25 cellular contexts compared by ENCODE assay signal in the genomic region with DNA sequence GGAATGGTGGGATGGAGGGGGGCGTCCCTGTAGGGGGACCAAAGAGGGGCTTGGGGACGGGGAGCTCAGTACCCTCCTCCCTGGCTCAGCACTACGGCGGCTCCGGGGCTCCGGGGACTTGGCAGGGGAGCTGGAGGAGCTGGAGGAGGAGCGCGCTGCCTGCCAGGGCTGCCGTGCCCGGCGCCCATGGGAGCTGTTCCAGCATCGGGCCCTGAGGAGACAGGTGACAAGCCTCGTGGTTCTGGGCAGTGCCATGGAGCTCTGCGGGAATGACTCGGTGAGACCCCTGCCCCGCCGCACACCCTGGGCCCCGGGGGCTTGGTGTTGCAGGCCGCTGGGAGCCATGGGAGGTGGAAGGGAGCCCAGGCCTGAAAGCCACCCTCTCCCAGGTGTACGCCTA. TPM values are rescaled to one million over a fixed set of nuclear protein-coding genes. Genes with fewer than 3 reads are reported as not detected.
DNase-seq lines count a peak whose midpoint lies in the region; ATAC-seq, FAIRE-seq and TF ChIP-seq lines count a peak whose summit lies in the region.
"Had no signal": no experiment of that assay in that cellular context is flagged by ENCODE, and none has a peak within 500 bp of the region (broad histone marks: within the 10 kb centered on the region; RNA-seq: fewer than 3 reads in every experiment).

No MANE protein-coding gene starts in this region.

- no peak overlapping the region for H2BK120ac ChIP-seq in H1 (replicated peaks; ENCODE audit: low read depth, low read length)

- H4K8ac ChIP-seq in H1 (ENCODE audit: extremely low read depth, insufficient read depth, low read length) = peak overlapping the region; percentile 68; the same call in 1 of the 2 replicates

- no peak overlapping the region for H3K18ac ChIP-seq in H1 (ENCODE audit: extremely low read depth, low read length)

- H3K4me2 ChIP-seq in H1 (ENCODE audit: insufficient read depth in 1 of 2, low read depth in 2 of 2, low read length in 2 of 2) = no peak overlapping the region
- H3K4me2 ChIP-seq: BLaER1 treated with 17β-estradiol and CSF1 and Interleukin-3, amounts not matched to agents 10 nM and 100 nM had no signal

- CTCF ChIA-PET in H1 (lab: Charles Lee; ENCODE audit: partially characterized antibody) = interaction anchor here (0.9 to 1.1 kb wide), 2 partner anchors 11 to 47 kb away, joined by 3 to 5 read pairs; a partner anchor contains a TSS

- no peak overlapping the region for H3K23ac ChIP-seq in H1 (ENCODE audit: insufficient read length)

- H3K79me1 ChIP-seq in H1 (ENCODE audit: low read depth, low read length) = no peaks in the 10 kb centered on the region

- TF ChIP-seq EP300 in H1 (IDR thresholded peaks at IDR 0.05; ENCODE audit: borderline replicate concordance in 1 of 2, low read depth in 2 of 2, low read length in 2 of 2) = no peak

- H4K5ac ChIP-seq in H1 (ENCODE audit: insufficient read length, low read depth, low read length) = no peak overlapping the region

- no peak overlapping the region for H3K9ac ChIP-seq in H1 (replicated peaks in 1 of 4; ENCODE audit: extremely low read depth in 1 of 4, low read depth in 3 of 4, low read length in 3 of 4)
- H3K9ac ChIP-seq: BLaER1 treated with 17β-estradiol and CSF1 and Interleukin-3, amounts not matched to agents 10 nM and 100 nM; GM23248 had no signal

- no peak for TF ChIP-seq CTCF in natural killer cell (IDR thresholded peaks at IDR 0.05)
- no peak for TF ChIP-seq CTCF in H1 (IDR thresholded peaks at IDR 0.05; ENCODE audit: control extremely low read depth in 1 of 3, insufficient read depth in 1 of 3, low read depth in 1 of 3, low read length in 3 of 3)
- no peak for TF ChIP-seq CTCF in progenitor cell of endocrine pancreas (IDR thresholded peaks at IDR 0.05; ENCODE audit: unreplicated experiment)

- no peaks in the 10 kb centered on the region for H3K4me1 Mint-ChIP-seq in natural killer cell treated with Interleukin-12 subunit alpha and Interleukin-12 subunit beta and Interleukin-15 and Interleukin-18, amount 100 ng/mL, for 72 hours (ENCODE audit: low read depth in 2 of 2)
- H3K4me1 Mint-ChIP-seq in natural killer cell (no peaks in the 10 kb centered on the region), progenitor cell of endocrine pancreas (ENCODE audit: low read depth) (no peaks in the 10 kb centered on the region)

- no peaks in the 10 kb centered on the region for H3K9me3 ChIP-seq in H1 (ENCODE audit: insufficient read depth in 2 of 2, low read depth in 1 of 2, low read length in 1 of 2)
- H3K9me3 ChIP-seq in effector memory CD4-positive, alpha-beta T cell (ENCODE audit: control insufficient read depth, low read length) = no peaks in the 10 kb centered on the region

- no peaks in the 10 kb centered on the region for H3K23me2 ChIP-seq in H1 (ENCODE audit: low read depth, low read length)

- H2BK5ac ChIP-seq in H1 (ENCODE audit: low read depth, low read length) = no peak overlapping the region

- ATAC-seq in natural killer cell treated with Interleukin-12 subunit alpha and Interleukin-12 subunit beta and Interleukin-15 and Interleukin-18, amount 100 ng/mL, for 72 hours = no peak
- ATAC-seq in natural killer cell (no peak), HG03039 (IDR thresholded peaks at IDR 0.05; ENCODE audit: unreplicated experiment) (no peak)
- ATAC-seq: PC-3 had no signal

- no peak overlapping the region for H2BK12ac ChIP-seq in H1 (ENCODE audit: low read depth, low read length)

- no peaks in the 10 kb centered on the region for H3K27me3 Mint-ChIP-seq in natural killer cell treated with Interleukin-12 subunit alpha and Interleukin-12 subunit beta and Interleukin-15 and Interleukin-18, amount 100 ng/mL, for 72 hours
- H3K27me3 Mint-ChIP-seq in natural killer cell (ENCODE audit: low read depth in 2 of 2) = no peaks in the 10 kb centered on the region
- H3K27me3 Mint-ChIP-seq in progenitor cell of endocrine pancreas = no peaks in the 10 kb centered on the region
- H3K27me3 Mint-ChIP-seq: CD4-positive, alpha-beta T cell had no signal

- H2AFZ ChIP-seq in H1 (ENCODE audit: low read length) = no peak overlapping the region
- H2AFZ ChIP-seq: GM23248 had no signal

- no peak for TF ChIP-seq POLR2A in H1 (IDR thresholded peaks at IDR 0.05; ENCODE audit: control extremely low read depth in 1 of 2, low read depth in 2 of 2, low read length in 2 of 2)

- DNase-seq in natural killer cell treated with Interleukin-12 subunit alpha and Interleukin-12 subunit beta and Interleukin-15 and Interleukin-18, amount 100 ng/mL, for 72 hours (ENCODE audit: low spot score) = peak; percentile 54
- DNase-seq in natural killer cell = no peak
- DNase-seq in H1 (ENCODE audit: low read depth in 1 of 2, low spot score in 2 of 2) = no peak
- DNase-seq in progenitor cell of endocrine pancreas (ENCODE audit: low spot score, unreplicated experiment) = no peak
- no peak for DNase-seq in effector memory CD4-positive, alpha-beta T cell
- no peak for DNase-seq in epidermal melanocyte (ENCODE audit: insufficient read length, low spot score)
- DNase-seq: CD4-positive, alpha-beta T cell; GM23248; H9; HFFc6; NCI-H1048; NCI-H1417; NCI-H1694; NCI-H2029 treated with DMSO at 0.1 percent for 48 hours; NCI-H446 treated with DMSO at 0.1 percent for 48 hours; NCI-H526; NCI-H82; NK-92 treated with Interleukin-12 subunit alpha and Interleukin-12 subunit beta, amount 100 ng/mL, for 24 hours; PC-3; SHP77 had no signal

- H3K4ac ChIP-seq in H1 (replicated peaks; ENCODE audit: insufficient read length, low read depth, low read length) = no peak overlapping the region

- TF ChIP-seq RAD21 in H1 (IDR thresholded peaks at IDR 0.05 in 1 of 2, conservative IDR thresholded peaks at IDR 0.05 in 1 of 2; ENCODE audit: low read depth in 2 of 2, low read length in 2 of 2) = no peak

- H3K56ac ChIP-seq in H1 (replicated peaks; ENCODE audit: insufficient read length, low read depth, low read length) = no peak overlapping the region

- H3K4me3 ChIP-seq in H1 (ENCODE audit: extremely low read depth in 1 of 4, insufficient read depth in 2 of 4, low read depth in 3 of 4, low read length in 4 of 4) = no peak overlapping the region
- H3K4me3 ChIP-seq in effector memory CD4-positive, alpha-beta T cell (ENCODE audit: insufficient read depth, low read depth, low read length, poor library complexity, severe bottlenecking) = no peak overlapping the region
- H3K4me3 ChIP-seq: BLaER1 treated with 17β-estradiol and CSF1 and Interleukin-3, amounts not matched to agents 10 nM and 100 nM; GM23248 had no signal

- H3K4me3 Mint-ChIP-seq in natural killer cell treated with Interleukin-12 subunit alpha and Interleukin-12 subunit beta and Interleukin-15 and Interleukin-18, amount 100 ng/mL, for 72 hours = no peak overlapping the region
- H3K4me3 Mint-ChIP-seq in natural killer cell (no peak overlapping the region), progenitor cell of endocrine pancreas (ENCODE audit: low read depth) (no peak overlapping the region)
- H3K4me3 Mint-ChIP-seq: CD4-positive, alpha-beta T cell; H9; HFFc6 had no signal

- H4K20me1 ChIP-seq in H1 (replicated peaks in 1 of 2; ENCODE audit: control insufficient read depth in 1 of 2, insufficient read depth in 2 of 2, low read length in 2 of 2) = no peaks in the 10 kb centered on the region
- H4K20me1 ChIP-seq: BLaER1 treated with 17β-estradiol and CSF1 and Interleukin-3, amounts not matched to agents 10 nM and 100 nM had no signal

- no peak overlapping the region for H3K14ac ChIP-seq in H1 (ENCODE audit: insufficient read length)

- no peak overlapping the region for H2BK15ac ChIP-seq in H1 (ENCODE audit: low read length)

- no peaks in the 10 kb centered on the region for H3K79me2 ChIP-seq in H1 (ENCODE audit: control insufficient read depth in 1 of 2, insufficient read depth in 2 of 2, low read length in 2 of 2)

- intact Hi-C loops in natural killer cell (cut with micrococcal nuclease) = no loop called here

- no peak overlapping the region for H2AK5ac ChIP-seq in H1 (ENCODE audit: low read depth, low read length)

- no peaks in the 10 kb centered on the region for H3K27me3 ChIP-seq in H1 (replicated peaks in 1 of 4; ENCODE audit: control insufficient read depth in 3 of 4, extremely low read depth in 1 of 4, insufficient read depth in 3 of 4, low read length in 3 of 4)
- no peaks in the 10 kb centered on the region for H3K27me3 ChIP-seq in effector memory CD4-positive, alpha-beta T cell (replicated peaks; ENCODE audit: control insufficient read depth, insufficient read depth, low read length, poor library complexity, severe bottlenecking)
- H3K27me3 ChIP-seq: BLaER1 treated with 17β-estradiol and CSF1 and Interleukin-3, amounts not matched to agents 10 nM and 100 nM had no signal

- H3K27ac Mint-ChIP-seq in natural killer cell treated with Interleukin-12 subunit alpha and Interleukin-12 subunit beta and Interleukin-15 and Interleukin-18, amount 100 ng/mL, for 72 hours = no peak overlapping the region
- H3K27ac Mint-ChIP-seq in natural killer cell = peak overlapping the region in 1 of 2 donors; percentile 3
- H3K27ac Mint-ChIP-seq in progenitor cell of endocrine pancreas = peak overlapping the region; percentile 39
- H3K27ac Mint-ChIP-seq: CD4-positive, alpha-beta T cell; HFFc6 had no signal

- POLR2A ChIA-PET in H1 (lab: Charles Lee; ENCODE audit: partially characterized antibody) = interaction anchor here (1.0 to 2.0 kb wide), 4 partner anchors 12 to 36 kb away, joined by 3 to 9 read pairs (median 4); a partner anchor contains a TSS

- 93% methylated on average over 11 of the region's 20 CpGs; no CpG with 5 or more reads in 1 of the 2 experiments for WGBS in H1 (ENCODE audit: extremely low coverage in 1 of 2, insufficient coverage in 1 of 2, insufficient read length in 1 of 2, insufficient replicate concordance in 2 of 2, low coverage in 1 of 2, low lambda C conversion rate in 2 of 2, missing lambda C conversion rate in 1 of 2), 2 experiments

- no peaks in the 10 kb centered on the region for H3K36me3 Mint-ChIP-seq in natural killer cell treated with Interleukin-12 subunit alpha and Interleukin-12 subunit beta and Interleukin-15 and Interleukin-18, amount 100 ng/mL, for 72 hours
- H3K36me3 Mint-ChIP-seq in natural killer cell (no peaks in the 10 kb centered on the region), progenitor cell of endocrine pancreas (ENCODE audit: insufficient read depth) (peaks cover 24% of the 10 kb centered on the region)

- no peaks in the 10 kb centered on the region for H3K4me1 ChIP-seq in H1 (replicated peaks in 1 of 4; ENCODE audit: control insufficient read depth in 3 of 4, insufficient read depth in 4 of 4, low read length in 3 of 4)
- H3K4me1 ChIP-seq in effector memory CD4-positive, alpha-beta T cell (ENCODE audit: control insufficient read depth, insufficient read depth, low read length, poor library complexity, severe bottlenecking) = no peaks in the 10 kb centered on the region

- H3K9me3 Mint-ChIP-seq in natural killer cell treated with Interleukin-12 subunit alpha and Interleukin-12 subunit beta and Interleukin-15 and Interleukin-18, amount 100 ng/mL, for 72 hours = no peaks in the 10 kb centered on the region
- no peaks in the 10 kb centered on the region for H3K9me3 Mint-ChIP-seq in natural killer cell
- H3K9me3 Mint-ChIP-seq in progenitor cell of endocrine pancreas (ENCODE audit: low read depth) = no peaks in the 10 kb centered on the region
- H3K9me3 Mint-ChIP-seq: CD4-positive, alpha-beta T cell; H9; HFFc6 had no signal

- no peaks in the 10 kb centered on the region for H3K36me3 ChIP-seq in H1 (ENCODE audit: control insufficient read depth in 2 of 4, insufficient read depth in 4 of 4, low read length in 3 of 4)
- H3K36me3 ChIP-seq in effector memory CD4-positive, alpha-beta T cell (ENCODE audit: control insufficient read depth, insufficient read depth, low read length) = no peaks in the 10 kb centered on the region

- H4K91ac ChIP-seq in H1 (replicated peaks; ENCODE audit: insufficient read length, low read length) = no peak overlapping the region

- no peak overlapping the region for H2BK20ac ChIP-seq in H1 (ENCODE audit: low read length)

- no peak overlapping the region for H3K27ac ChIP-seq in H1 (ENCODE audit: low read depth, low read length)
- no peak overlapping the region for H3K27ac ChIP-seq in effector memory CD4-positive, alpha-beta T cell (ENCODE audit: insufficient read depth, low read length, poor library complexity, severe bottlenecking)
- H3K27ac ChIP-seq: BLaER1 treated with 17β-estradiol and CSF1 and Interleukin-3, amounts not matched to agents 10 nM and 100 nM; GM23248 had no signal

- FAIRE-seq in H1 (lab: Jason Lieb, UNC) = no peak
- FAIRE-seq: A204.1, D721Med, G401.6 had no signal

RNA-seq across cellular contexts. Expression of a gene that starts 11.8 kb away (rescaled TPM):
- 100 to 1,000 TPM; 495 to 579 TPM for total RNA-seq in natural killer cell treated with Interleukin-12 subunit alpha and Interleukin-12 subunit beta and Interleukin-15 and Interleukin-18, amount 100 ng/mL, for 72 hours
- 100 to 1,000 TPM; 115 to 182 (median 133) TPM for total RNA-seq in natural killer cell
- 1,082 and 1,119 TPM in 2 replicates for total RNA-seq in H1 (2021; fragmentation: NEBNext Ultra II Directional; extraction: Animal tissue kit (Norgen Biotek cat#: 25700))
- polyA plus RNA-seq in H1 (2011; rRNA removed) = 1,870 and 2,008 TPM in 2 replicates
- 1,234 TPM for polyA plus RNA-seq in H1 (2011; cell fraction: cytosol; rRNA removed)
- polyA plus RNA-seq in H1 (2011; cell fraction: nucleus; rRNA removed) = 854 TPM
- 481 to 1,182 TPM (median 1,056 TPM) in 4 replicates for polyA plus RNA-seq in H1 (2012, experiment 1 of 2)
- polyA plus RNA-seq in H1 (2012, experiment 2 of 2) = 1,334 TPM
- 1,822 TPM for polyA plus RNA-seq in H1 (2013, experiment 1 of 2)
- polyA plus RNA-seq in H1 (2013, experiment 2 of 2) = 1,703 TPM
- 45.6 and 50.1 TPM in 2 replicates for polyA minus RNA-seq in H1 (2011; rRNA and poly(A)+ RNA removed)
- polyA minus RNA-seq in H1 (2011; cell fraction: cytosol; rRNA and poly(A)+ RNA removed) = 631 TPM
- 307 TPM for polyA minus RNA-seq in H1 (2011; cell fraction: nucleus; rRNA and poly(A)+ RNA removed)
- 562 and 580 TPM in 2 replicates for total RNA-seq in progenitor cell of endocrine pancreas

RNA-seq across cellular contexts. Expression of a gene that starts 24.7 kb away (rescaled TPM):
- 10 to 100 TPM in 1 of 2 donors, 1 to 10 TPM in 1; 6.8 to 12.5 TPM for total RNA-seq in natural killer cell treated with Interleukin-12 subunit alpha and Interleukin-12 subunit beta and Interleukin-15 and Interleukin-18, amount 100 ng/mL, for 72 hours
- total RNA-seq in natural killer cell (10 to 100 TPM in 2 of 3 donors, 1 to 10 TPM in 1; 9.2 to 14.1 (median 11.8) TPM), progenitor cell of endocrine pancreas (39.7 and 40.1 TPM in 2 replicates)
- total RNA-seq in H1 (2021; fragmentation: NEBNext Ultra II Directional; extraction: Animal tissue kit (Norgen Biotek cat#: 25700)) = 12.5 and 13.2 TPM in 2 replicates
- 9.1 and 10.7 TPM in 2 replicates for polyA plus RNA-seq in H1 (2011; rRNA removed)
- 16.2 TPM for polyA plus RNA-seq in H1 (2011; cell fraction: cytosol; rRNA removed)
- 32.5 TPM for polyA plus RNA-seq in H1 (2011; cell fraction: nucleus; rRNA removed)
- polyA plus RNA-seq in H1 (2012, experiment 1 of 2) = 12.7 to 19.4 TPM (median 16.1 TPM) in 4 replicates
- 9.7 TPM for polyA plus RNA-seq in H1 (2012, experiment 2 of 2)
- 14.1 TPM for polyA plus RNA-seq in H1 (2013, experiment 1 of 2)
- 12.3 TPM for polyA plus RNA-seq in H1 (2013, experiment 2 of 2)
- polyA minus RNA-seq in H1 (2011; rRNA and poly(A)+ RNA removed) = 16.2 and 25.1 TPM in 2 replicates
- 5.9 TPM for polyA minus RNA-seq in H1 (2011; cell fraction: cytosol; rRNA and poly(A)+ RNA removed)
- 20.7 TPM for polyA minus RNA-seq in H1 (2011; cell fraction: nucleus; rRNA and poly(A)+ RNA removed)

RNA-seq across cellular contexts. Expression of a gene that starts 43.6 kb away (rescaled TPM):
- total RNA-seq in natural killer cell treated with Interleukin-12 subunit alpha and Interleukin-12 subunit beta and Interleukin-15 and Interleukin-18, amount 100 ng/mL, for 72 hours = 10 to 100 TPM in 1 of 2 donors, 1 to 10 TPM in 1; 4.7 to 14.3 TPM
- total RNA-seq in natural killer cell = 10 to 100 TPM in 1 of 3 donors, 1 to 10 TPM in 1, under 1 TPM in 1; 0.88 to 24.5 (median 1.3) TPM
- total RNA-seq in H1 (2021; fragmentation: NEBNext Ultra II Directional; extraction: Animal tissue kit (Norgen Biotek cat#: 25700)) = 8.7 and 9.9 TPM in 2 replicates
- 19.5 and 27.8 TPM in 2 replicates for polyA plus RNA-seq in H1 (2011; rRNA removed)
- 18.7 TPM for polyA plus RNA-seq in H1 (2011; cell fraction: cytosol; rRNA removed)
- polyA plus RNA-seq in H1 (2011; cell fraction: nucleus; rRNA removed) = 46.9 TPM
- polyA plus RNA-seq in H1 (2012, experiment 1 of 2) = 6.7 to 16.6 TPM (median 12.9 TPM) in 4 replicates
- polyA plus RNA-seq in H1 (2012, experiment 2 of 2) = 14.4 TPM
- 20.0 TPM for polyA plus RNA-seq in H1 (2013, experiment 1 of 2)
- 21.0 TPM for polyA plus RNA-seq in H1 (2013, experiment 2 of 2)
- 4.5 and 5.2 TPM in 2 replicates for polyA minus RNA-seq in H1 (2011; rRNA and poly(A)+ RNA removed)
- polyA minus RNA-seq in H1 (2011; cell fraction: cytosol; rRNA and poly(A)+ RNA removed) = 4.6 TPM
- 6.7 TPM for polyA minus RNA-seq in H1 (2011; cell fraction: nucleus; rRNA and poly(A)+ RNA removed)
- 1.5 and 2.8 TPM in 2 replicates for total RNA-seq in progenitor cell of endocrine pancreas
- total RNA-seq: PC-3 had no signal
